Comparison of ENCODE assay signal across 31 cellular contexts in genomic region chr6:130259140-130259539, GRCh38. TPM values are rescaled to one million over a fixed set of nuclear protein-coding genes. Genes with fewer than 3 reads are reported as not detected.
DNase-seq lines count a peak whose midpoint lies in the region; ATAC-seq, FAIRE-seq and TF ChIP-seq lines count a peak whose summit lies in the region.
"Had no signal": no experiment of that assay in that cellular context is flagged by ENCODE, and none has a peak within 500 bp of the region (broad histone marks: within the 10 kb centered on the region; RNA-seq: fewer than 3 reads in every experiment).

No MANE protein-coding gene starts in this region.

- DNase-seq in activated CD8-positive, alpha-beta T cell treated with anti-CD3 and anti-CD28 coated beads, Interleukin-2, amount 10 ng/mL, durations not matched to agents 7 days and 5 days = no peak
- DNase-seq in activated CD8-positive, alpha-beta T cell treated with anti-CD3 and anti-CD28 coated beads for 36 hours = no peak
- DNase-seq in stimulated activated naive B cell treated with anti-CD40 and anti-IgM and Interleukin-4, amounts not matched to agents 10 μg/mL and 1 μg/mL and 100 μg/mL, for 72 hours = no peak
- DNase-seq in uterus (no peak), GM19239 (ENCODE audit: insufficient read length, low spot score) (no peak), GM10248 (ENCODE audit: extremely low spot score) (no peak)
- DNase-seq: activated CD4-positive, alpha-beta T cell treated with anti-CD3 and anti-CD28 coated beads, Interleukin-2, amount 50 U/mL, for 48 hours; activated CD4-positive, CD25-positive, alpha-beta regulatory T cell; activated naive CD4-positive, alpha-beta T cell treated with anti-CD3 and anti-CD28 coated beads, Interleukin-2, amount 10 ng/mL, durations not matched to agents 7 days and 5 days; activated T-cell treated with anti-CD3 and anti-CD28 coated beads, Interleukin-2, amount 50 U/mL, for 4 hours; aorta; BE2C; EL; head of caudate nucleus; mammary epithelial cell; NCI-H2171; NCI-H524; retina; stimulated activated CD4-positive, alpha-beta T cell treated with anti-CD3 and anti-CD28 coated beads, Interleukin-4, amount 100 ng/mL, for 1 hour; stimulated activated naive CD8-positive, alpha-beta T cell treated with anti-CD3 and anti-CD28 coated beads, Interleukin-15, amount 100 ng/mL, for 72 hours; T1000; tibial artery had no signal

- no peak for FAIRE-seq in GM19239 (lab: Jason Lieb, UNC)
- FAIRE-seq: A549, H1, HepG2 had no signal

- H3K4me1 ChIP-seq in uterus = no peaks in the 10 kb centered on the region
- H3K4me1 ChIP-seq: A549, BE2C, tibial artery had no signal

- H3K27ac Mint-ChIP-seq in activated CD8-positive, alpha-beta T cell treated with anti-CD3 and anti-CD28 coated beads, Interleukin-2, amount 10 ng/mL, durations not matched to agents 7 days and 5 days = peak overlapping the region; percentile 56
- no peak overlapping the region for H3K27ac Mint-ChIP-seq in activated CD8-positive, alpha-beta T cell treated with anti-CD3 and anti-CD28 coated beads for 36 hours
- H3K27ac Mint-ChIP-seq in activated T-helper 17 cell treated with anti-CD3 and anti-CD28 coated beads, Interleukin-2, amount 50 U/mL, for 72 hours = no peak overlapping the region
- peak overlapping the region; percentile 84 for H3K27ac Mint-ChIP-seq in stimulated activated naive B cell treated with anti-CD40 and anti-IgM and Interleukin-4, amounts not matched to agents 10 μg/mL and 1 μg/mL and 100 μg/mL, for 72 hours

- no peak overlapping the region for H3K4me3 ChIP-seq in uterus
- H3K4me3 ChIP-seq: A549, smooth muscle cell, tibial artery had no signal

- no peak for TF ChIP-seq POLR2A in uterus (IDR thresholded peaks at IDR 0.05)

- POLR2A ChIA-PET in activated CD8-positive, alpha-beta T cell treated with anti-CD3 and anti-CD28 coated beads, Interleukin-2, amount 10 ng/mL, durations not matched to agents 7 days and 5 days (lab: Charles Lee) = no interaction called here
- POLR2A ChIA-PET in activated CD8-positive, alpha-beta T cell treated with anti-CD3 and anti-CD28 coated beads for 36 hours (lab: Charles Lee) = no interaction called here
- POLR2A ChIA-PET in GM10248 (lab: Yijun Ruan, JAX) = no interaction called here

- H3K4me1 Mint-ChIP-seq in activated CD8-positive, alpha-beta T cell treated with anti-CD3 and anti-CD28 coated beads, Interleukin-2, amount 10 ng/mL, durations not matched to agents 7 days and 5 days (ENCODE audit: low read depth) = peaks cover 43% of the 10 kb centered on the region
- peaks cover 16% of the 10 kb centered on the region for H3K4me1 Mint-ChIP-seq in activated CD8-positive, alpha-beta T cell treated with anti-CD3 and anti-CD28 coated beads for 36 hours (ENCODE audit: low read depth)
- peaks cover 25% of the 10 kb centered on the region for H3K4me1 Mint-ChIP-seq in activated T-helper 17 cell treated with anti-CD3 and anti-CD28 coated beads, Interleukin-2, amount 50 U/mL, for 72 hours
- H3K4me1 Mint-ChIP-seq in stimulated activated naive B cell treated with anti-CD40 and anti-IgM and Interleukin-4, amounts not matched to agents 10 μg/mL and 1 μg/mL and 100 μg/mL, for 72 hours = peaks cover 27 to 41% of the 10 kb centered on the region in 2 donors

- no peaks in the 10 kb centered on the region for H3K9me3 ChIP-seq in uterus
- H3K9me3 ChIP-seq: A549, BE2C, tibial artery had no signal

- no peaks in the 10 kb centered on the region for H3K27me3 ChIP-seq in uterus
- H3K27me3 ChIP-seq: BE2C, tibial artery had no signal

- no peak for TF ChIP-seq CTCF in activated CD8-positive, alpha-beta T cell treated with anti-CD3 and anti-CD28 coated beads for 36 hours (IDR thresholded peaks at IDR 0.05)
- TF ChIP-seq CTCF in uterus (IDR thresholded peaks at IDR 0.05) (no peak), GM10248 (IDR thresholded peaks at IDR 0.05; ENCODE audit: control extremely low read depth, extremely low read depth, low read depth, missing control alignments) (no peak)

- no peaks in the 10 kb centered on the region for H3K36me3 ChIP-seq in uterus
- H3K36me3 ChIP-seq: BE2C, tibial artery had no signal

- no peaks in the 10 kb centered on the region for H3K27me3 Mint-ChIP-seq in activated CD8-positive, alpha-beta T cell treated with anti-CD3 and anti-CD28 coated beads, Interleukin-2, amount 10 ng/mL, durations not matched to agents 7 days and 5 days (ENCODE audit: low read depth)
- no peaks in the 10 kb centered on the region for H3K27me3 Mint-ChIP-seq in activated CD8-positive, alpha-beta T cell treated with anti-CD3 and anti-CD28 coated beads for 36 hours
- no peaks in the 10 kb centered on the region for H3K27me3 Mint-ChIP-seq in activated T-helper 17 cell treated with anti-CD3 and anti-CD28 coated beads, Interleukin-2, amount 50 U/mL, for 72 hours
- no peaks in the 10 kb centered on the region for H3K27me3 Mint-ChIP-seq in stimulated activated naive B cell treated with anti-CD40 and anti-IgM and Interleukin-4, amounts not matched to agents 10 μg/mL and 1 μg/mL and 100 μg/mL, for 72 hours
- H3K27me3 Mint-ChIP-seq: activated naive CD4-positive, alpha-beta T cell treated with anti-CD3 and anti-CD28 coated beads, Interleukin-2, amount 10 ng/mL, durations not matched to agents 7 days and 5 days; stimulated activated naive CD8-positive, alpha-beta T cell treated with anti-CD3 and anti-CD28 coated beads, Interleukin-15, amount 100 ng/mL, for 72 hours had no signal

- no peak overlapping the region for H3K4me3 Mint-ChIP-seq in activated CD8-positive, alpha-beta T cell treated with anti-CD3 and anti-CD28 coated beads, Interleukin-2, amount 10 ng/mL, durations not matched to agents 7 days and 5 days
- no peak overlapping the region for H3K4me3 Mint-ChIP-seq in activated CD8-positive, alpha-beta T cell treated with anti-CD3 and anti-CD28 coated beads for 36 hours
- H3K4me3 Mint-ChIP-seq in activated T-helper 17 cell treated with anti-CD3 and anti-CD28 coated beads, Interleukin-2, amount 50 U/mL, for 72 hours = peak overlapping the region; percentile 77
- H3K4me3 Mint-ChIP-seq in stimulated activated naive B cell treated with anti-CD40 and anti-IgM and Interleukin-4, amounts not matched to agents 10 μg/mL and 1 μg/mL and 100 μg/mL, for 72 hours = peak overlapping the region in 1 of 2 donors; percentile 28
- H3K4me3 Mint-ChIP-seq: activated naive CD4-positive, alpha-beta T cell treated with anti-CD3 and anti-CD28 coated beads, Interleukin-2, amount 10 ng/mL, durations not matched to agents 7 days and 5 days; stimulated activated naive CD8-positive, alpha-beta T cell treated with anti-CD3 and anti-CD28 coated beads, Interleukin-15, amount 100 ng/mL, for 72 hours had no signal

- intact Hi-C loops in activated CD8-positive, alpha-beta T cell treated with anti-CD3 and anti-CD28 coated beads for 36 hours (cut with micrococcal nuclease) = no loop called here
- intact Hi-C loops in uterus (cut with DNase I; ENCODE audit: low total_unique reads) = no loop called here

- no peak for ATAC-seq in activated CD8-positive, alpha-beta T cell treated with anti-CD3 and anti-CD28 coated beads, Interleukin-2, amount 10 ng/mL, durations not matched to agents 7 days and 5 days
- ATAC-seq in activated CD8-positive, alpha-beta T cell treated with anti-CD3 and anti-CD28 coated beads for 36 hours = no peak
- peak; percentile 37 for ATAC-seq in HG02798 (IDR thresholded peaks at IDR 0.05; ENCODE audit: poor library complexity, unreplicated experiment)
- ATAC-seq in activated T-helper 17 cell treated with anti-CD3 and anti-CD28 coated beads, Interleukin-2, amount 50 U/mL, for 72 hours (replicated peaks) = no peak
- ATAC-seq in stimulated activated naive B cell treated with anti-CD40 and anti-IgM and Interleukin-4, amounts not matched to agents 10 μg/mL and 1 μg/mL and 100 μg/mL, for 72 hours (replicated peaks) = peak in 1 of 2 donors; percentile 44
- ATAC-seq: A549; activated T-cell treated with anti-CD3 and anti-CD28 coated beads, Interleukin-2, amount 50 U/mL, for 4 hours; HepG2; stimulated activated naive CD8-positive, alpha-beta T cell treated with anti-CD3 and anti-CD28 coated beads, Interleukin-15, amount 100 ng/mL, for 72 hours had no signal

- H3K27ac ChIP-seq in uterus = no peak overlapping the region
- H3K27ac ChIP-seq: A549, HL-60, tibial artery had no signal

- CTCF ChIA-PET in activated CD8-positive, alpha-beta T cell treated with anti-CD3 and anti-CD28 coated beads, Interleukin-2, amount 10 ng/mL, durations not matched to agents 7 days and 5 days (lab: Charles Lee) = no interaction called here
- CTCF ChIA-PET in activated CD8-positive, alpha-beta T cell treated with anti-CD3 and anti-CD28 coated beads for 36 hours (lab: Charles Lee) = no interaction called here
- CTCF ChIA-PET in GM10248 (lab: Yijun Ruan, JAX) = interaction anchor here (1.3 kb wide), 1 partner anchor 661 kb away, joined by 3 read pairs; no protein-coding TSS in a partner anchor

- peaks cover 47% of the 10 kb centered on the region for H3K36me3 Mint-ChIP-seq in activated CD8-positive, alpha-beta T cell treated with anti-CD3 and anti-CD28 coated beads, Interleukin-2, amount 10 ng/mL, durations not matched to agents 7 days and 5 days (ENCODE audit: low read depth)
- H3K36me3 Mint-ChIP-seq in activated CD8-positive, alpha-beta T cell treated with anti-CD3 and anti-CD28 coated beads for 36 hours (ENCODE audit: low read depth) = no peaks in the 10 kb centered on the region
- no peaks in the 10 kb centered on the region for H3K36me3 Mint-ChIP-seq in activated T-helper 17 cell treated with anti-CD3 and anti-CD28 coated beads, Interleukin-2, amount 50 U/mL, for 72 hours (ENCODE audit: low read depth)
- peaks cover 15 to 28% of the 10 kb centered on the region in 2 donors for H3K36me3 Mint-ChIP-seq in stimulated activated naive B cell treated with anti-CD40 and anti-IgM and Interleukin-4, amounts not matched to agents 10 μg/mL and 1 μg/mL and 100 μg/mL, for 72 hours

- peaks cover 40% of the 10 kb centered on the region for H3K9me3 Mint-ChIP-seq in activated CD8-positive, alpha-beta T cell treated with anti-CD3 and anti-CD28 coated beads, Interleukin-2, amount 10 ng/mL, durations not matched to agents 7 days and 5 days (ENCODE audit: insufficient read depth)
- peaks cover 10% of the 10 kb centered on the region for H3K9me3 Mint-ChIP-seq in activated CD8-positive, alpha-beta T cell treated with anti-CD3 and anti-CD28 coated beads for 36 hours
- H3K9me3 Mint-ChIP-seq in activated T-helper 17 cell treated with anti-CD3 and anti-CD28 coated beads, Interleukin-2, amount 50 U/mL, for 72 hours = peaks cover 6% of the 10 kb centered on the region
- peaks cover 8 to 9% of the 10 kb centered on the region in 2 donors for H3K9me3 Mint-ChIP-seq in stimulated activated naive B cell treated with anti-CD40 and anti-IgM and Interleukin-4, amounts not matched to agents 10 μg/mL and 1 μg/mL and 100 μg/mL, for 72 hours

RNA-seq across cellular contexts. Expression of gene SAMD3, which starts 36.4 kb away (rescaled TPM):
- total RNA-seq in activated CD8-positive, alpha-beta T cell treated with anti-CD3 and anti-CD28 coated beads, Interleukin-2, amount 10 ng/mL, durations not matched to agents 7 days and 5 days = 10 to 100 TPM; 22.1 to 28.9 TPM
- total RNA-seq in activated CD8-positive, alpha-beta T cell treated with anti-CD3 and anti-CD28 coated beads for 36 hours = 1 to 10 TPM; 6.4 to 8.7 TPM
- 1 to 10 TPM; 1.4 to 1.5 TPM for total RNA-seq in activated T-helper 17 cell treated with anti-CD3 and anti-CD28 coated beads, Interleukin-2, amount 50 U/mL, for 72 hours
- total RNA-seq in uterus = 10 to 100 TPM in 1 of 4 donors, 1 to 10 TPM in 3; 4.1 to 10.0 (median 4.5) TPM
- total RNA-seq: dermis microvascular lymphatic vessel endothelial cell, HepG2, mammary epithelial cell, SK-MEL-5 had no signal

Comparison
In these comparisons a context has a peak if more than half of its experiments do, and no peak if none do; other contexts are left out.
1. H3K27ac Mint-ChIP-seq: peak in activated CD8-positive, alpha-beta T cell treated with anti-CD3 and anti-CD28 coated beads, Interleukin-2, amount 10 ng/mL, durations not matched to agents 7 days and 5 days (single experiment) and stimulated activated naive B cell treated with anti-CD40 and anti-IgM and Interleukin-4, amounts not matched to agents 10 μg/mL and 1 μg/mL and 100 μg/mL, for 72 hours (single experiment); none in activated CD8-positive, alpha-beta T cell treated with anti-CD3 and anti-CD28 coated beads for 36 hours (single experiment) and activated T-helper 17 cell treated with anti-CD3 and anti-CD28 coated beads, Interleukin-2, amount 50 U/mL, for 72 hours (single experiment).